8 cellular contexts compared by ENCODE assay signal in the genomic region with DNA sequence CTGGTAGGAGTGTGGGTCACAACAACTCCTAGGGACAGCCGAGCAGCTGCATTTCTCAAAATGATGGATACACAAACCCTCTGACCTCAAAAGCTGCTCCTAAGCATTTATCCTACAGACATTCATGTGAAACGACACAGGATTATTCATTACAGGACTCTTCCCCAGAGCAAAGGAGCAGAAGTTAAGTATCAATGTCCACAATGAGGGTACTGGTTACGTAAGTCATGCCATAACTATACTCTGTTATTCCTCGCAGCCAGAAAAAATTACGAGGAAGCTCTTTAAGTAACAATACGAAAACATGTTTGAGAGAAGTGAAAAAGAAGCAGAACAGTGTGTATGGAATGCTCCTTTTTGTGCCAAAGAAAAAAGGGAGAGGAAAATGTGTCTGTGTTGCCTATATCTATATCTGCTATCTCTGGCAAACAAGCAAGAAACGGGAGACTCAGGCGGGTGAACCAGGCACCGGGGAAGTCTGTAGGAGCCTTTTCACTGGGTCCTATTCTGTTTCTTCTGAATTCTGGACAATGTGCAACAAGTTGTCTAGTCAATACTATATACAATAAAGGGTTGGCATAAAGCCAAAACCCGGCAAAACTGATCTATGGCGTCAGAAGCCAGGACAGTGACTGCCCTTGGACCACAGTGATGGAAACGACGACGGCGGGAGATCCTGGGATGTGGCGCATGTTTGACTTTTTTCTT. TPM values are rescaled to one million over a fixed set of nuclear protein-coding genes. Genes with fewer than 3 reads are reported as not detected.
A peak's percentile ranks its signal among the peaks of the same experiment; 100 is the strongest.
DNase-seq lines count a peak whose midpoint lies in the region; ATAC-seq, FAIRE-seq and TF ChIP-seq lines count a peak whose summit lies in the region.

No MANE protein-coding gene starts in this region.

- peaks cover 5% of the 10 kb centered on the region for H3K36me3 Mint-ChIP-seq in activated naive CD4-positive, alpha-beta T cell treated with anti-CD3 and anti-CD28 coated beads for 36 hours (ENCODE audit: low read depth)
- H3K36me3 Mint-ChIP-seq in activated naive CD8-positive, alpha-beta T cell treated with anti-CD3 and anti-CD28 coated beads, Interleukin-2, amount 10 ng/mL, durations not matched to agents 7 days and 5 days: no peaks in the 10 kb centered on the region

- no peaks in the 10 kb centered on the region for H3K9me3 Mint-ChIP-seq in activated naive CD4-positive, alpha-beta T cell treated with anti-CD3 and anti-CD28 coated beads for 36 hours
- H3K9me3 Mint-ChIP-seq in activated naive CD8-positive, alpha-beta T cell treated with anti-CD3 and anti-CD28 coated beads, Interleukin-2, amount 10 ng/mL, durations not matched to agents 7 days and 5 days: no peaks in the 10 kb centered on the region

- FAIRE-seq in kidney (lab: Jason Lieb, UNC): no peak

- peaks cover 0 to 5% of the 10 kb centered on the region in 2 donors for H3K4me1 ChIP-seq in kidney (ENCODE audit: control insufficient read depth in 1 of 2, insufficient read depth in 1 of 2, low read depth in 1 of 2, low read length in 2 of 2)
- peaks cover 0 to 20% (median 15%) of the 10 kb centered on the region in 4 donors for H3K4me1 ChIP-seq in tibial artery

- H3K36me3 ChIP-seq in kidney (ENCODE audit: control insufficient read depth in 1 of 2, insufficient read depth in 2 of 2, low read length in 2 of 2) (no peaks in the 10 kb centered on the region), tibial artery (peaks cover 0 to 15% (median 11%) of the 10 kb centered on the region in 3 donors)

- peaks cover 20% of the 10 kb centered on the region for H3K4me1 Mint-ChIP-seq in activated naive CD4-positive, alpha-beta T cell treated with anti-CD3 and anti-CD28 coated beads for 36 hours (ENCODE audit: low read depth)
- peaks cover 15% of the 10 kb centered on the region for H3K4me1 Mint-ChIP-seq in activated naive CD8-positive, alpha-beta T cell treated with anti-CD3 and anti-CD28 coated beads, Interleukin-2, amount 10 ng/mL, durations not matched to agents 7 days and 5 days

- no peak overlapping the region for H3K27ac Mint-ChIP-seq in activated naive CD4-positive, alpha-beta T cell treated with anti-CD3 and anti-CD28 coated beads for 36 hours
- H3K27ac Mint-ChIP-seq in activated naive CD8-positive, alpha-beta T cell treated with anti-CD3 and anti-CD28 coated beads, Interleukin-2, amount 10 ng/mL, durations not matched to agents 7 days and 5 days: no peak overlapping the region

- POLR2A ChIA-PET in activated naive CD8-positive, alpha-beta T cell treated with anti-CD3 and anti-CD28 coated beads, Interleukin-2, amount 10 ng/mL, durations not matched to agents 7 days and 5 days (lab: Charles Lee): interaction anchor here (0.5 kb wide), 1 partner anchor 47 kb away, joined by 7 read pairs; no protein-coding TSS in a partner anchor

- peak overlapping the region; percentile 93 for H3K4me3 Mint-ChIP-seq in activated naive CD4-positive, alpha-beta T cell treated with anti-CD3 and anti-CD28 coated beads for 36 hours
- peak overlapping the region; percentile 94 for H3K4me3 Mint-ChIP-seq in activated naive CD8-positive, alpha-beta T cell treated with anti-CD3 and anti-CD28 coated beads, Interleukin-2, amount 10 ng/mL, durations not matched to agents 7 days and 5 days

- TF ChIP-seq CTCF in kidney (IDR thresholded peaks at IDR 0.05; ENCODE audit: borderline replicate concordance, extremely low read depth, insufficient read depth) (no peak), tibial artery (IDR thresholded peaks at IDR 0.05) (no peak)

- ATAC-seq in activated naive CD8-positive, alpha-beta T cell treated with anti-CD3 and anti-CD28 coated beads, Interleukin-2, amount 10 ng/mL, durations not matched to agents 7 days and 5 days (ENCODE audit: low read depth): no peak
- ATAC-seq in HG03196 (IDR thresholded peaks at IDR 0.05; ENCODE audit: unreplicated experiment): no peak

- no peak overlapping the region for H3K27ac ChIP-seq in kidney (ENCODE audit: low read depth in 2 of 2, low read length in 2 of 2)
- H3K27ac ChIP-seq in tibial artery: peak overlapping the region; percentile 83 to 91

- intact Hi-C loops in activated naive CD4-positive, alpha-beta T cell treated with anti-CD3 and anti-CD28 coated beads for 36 hours (cut with micrococcal nuclease): no loop called here
- intact Hi-C loops in kidney (cut with DNase I) (no loop called here), tibial artery (cut with DNase I; ENCODE audit: low total_unique reads) (no loop called here)

- H3K4me3 ChIP-seq in kidney (ENCODE audit: low read length in 2 of 2) (peak overlapping the region; percentile 87 to 94), tibial artery (peak overlapping the region; percentile 86 to 97)

- CTCF ChIA-PET in activated naive CD4-positive, alpha-beta T cell treated with anti-CD3 and anti-CD28 coated beads for 36 hours (lab: Charles Lee): interaction anchor here (1.0 to 1.2 kb wide), 2 partner anchors 44 to 205 kb away, joined by 3 to 6 read pairs; no protein-coding TSS in a partner anchor

- no peaks in the 10 kb centered on the region for H3K9me3 ChIP-seq in kidney (ENCODE audit: control insufficient read depth in 1 of 2, low read length in 2 of 2)
- no peaks in the 10 kb centered on the region for H3K9me3 ChIP-seq in tibial artery

- DNase-seq in activated naive CD4-positive, alpha-beta T cell treated with anti-CD3 and anti-CD28 coated beads for 36 hours: no peak
- DNase-seq in activated naive CD4-positive, alpha-beta T cell (lab: John Stamatoyannopoulos, UW): no peak
- no peak for DNase-seq in activated naive CD8-positive, alpha-beta T cell treated with anti-CD3 and anti-CD28 coated beads, Interleukin-2, amount 10 ng/mL, durations not matched to agents 7 days and 5 days
- DNase-seq in kidney: no peak
- no peak for DNase-seq in tibial artery
- DNase-seq in mesenteric fat pad (ENCODE audit: low spot score): no peak
- no peak for DNase-seq in GM03348 (ENCODE audit: low spot score)

- H3K27me3 Mint-ChIP-seq in activated naive CD4-positive, alpha-beta T cell treated with anti-CD3 and anti-CD28 coated beads for 36 hours (ENCODE audit: low read depth): no peaks in the 10 kb centered on the region
- peaks cover 2% of the 10 kb centered on the region for H3K27me3 Mint-ChIP-seq in activated naive CD8-positive, alpha-beta T cell treated with anti-CD3 and anti-CD28 coated beads, Interleukin-2, amount 10 ng/mL, durations not matched to agents 7 days and 5 days

- H3K27me3 ChIP-seq in tibial artery: no peaks in the 10 kb centered on the region

- peak overlapping the region in 1 of 2 donors; percentile 24 for H3K9ac ChIP-seq in kidney (ENCODE audit: low read length in 2 of 2)

RNA-seq across cellular contexts. Expression of gene ISOC2, which starts 1.3 kb away (rescaled TPM):
- 10 to 100 TPM; 18.6 to 20.5 TPM for total RNA-seq in activated naive CD4-positive, alpha-beta T cell treated with anti-CD3 and anti-CD28 coated beads for 36 hours
- total RNA-seq in activated naive CD8-positive, alpha-beta T cell treated with anti-CD3 and anti-CD28 coated beads, Interleukin-2, amount 10 ng/mL, durations not matched to agents 7 days and 5 days: 10 to 100 TPM; 13.7 to 16.8 TPM
- total RNA-seq in kidney (45.9 TPM), mesenteric fat pad (53.2 TPM)
- 326 TPM for polyA plus RNA-seq in kidney (ENCODE audit: insufficient read depth, low read depth, low replicate concordance)

RNA-seq across cellular contexts. Expression of gene C19orf85, which starts 4.4 kb away (rescaled TPM):
- total RNA-seq in activated naive CD4-positive, alpha-beta T cell treated with anti-CD3 and anti-CD28 coated beads for 36 hours: not detected
- not detected for total RNA-seq in activated naive CD8-positive, alpha-beta T cell treated with anti-CD3 and anti-CD28 coated beads, Interleukin-2, amount 10 ng/mL, durations not matched to agents 7 days and 5 days
- not detected for total RNA-seq in kidney
- polyA plus RNA-seq in kidney (ENCODE audit: insufficient read depth, low read depth, low replicate concordance): not detected
- not detected for total RNA-seq in mesenteric fat pad

RNA-seq across cellular contexts. Expression of gene ZNF628, which starts 16.3 kb away (rescaled TPM):
- total RNA-seq in activated naive CD4-positive, alpha-beta T cell treated with anti-CD3 and anti-CD28 coated beads for 36 hours: 1 to 10 TPM; 6.0 to 6.1 TPM
- 10 to 100 TPM in 1 of 2 experiments, 1 to 10 TPM in 1; 9.4 to 11.5 TPM for total RNA-seq in activated naive CD8-positive, alpha-beta T cell treated with anti-CD3 and anti-CD28 coated beads, Interleukin-2, amount 10 ng/mL, durations not matched to agents 7 days and 5 days
- total RNA-seq in kidney (12.0 TPM), mesenteric fat pad (9.7 TPM)
- 2.3 TPM for polyA plus RNA-seq in kidney (ENCODE audit: insufficient read depth, low read depth, low replicate concordance)

RNA-seq across cellular contexts. Expression of gene SHISA7, which starts 17.0 kb away (rescaled TPM):
- not detected for total RNA-seq in activated naive CD4-positive, alpha-beta T cell treated with anti-CD3 and anti-CD28 coated beads for 36 hours
- total RNA-seq in activated naive CD8-positive, alpha-beta T cell treated with anti-CD3 and anti-CD28 coated beads, Interleukin-2, amount 10 ng/mL, durations not matched to agents 7 days and 5 days: not detected
- total RNA-seq in kidney (not detected), mesenteric fat pad (not detected)
- not detected for polyA plus RNA-seq in kidney (ENCODE audit: insufficient read depth, low read depth, low replicate concordance)

RNA-seq across cellular contexts. Expression of gene NAT14, which starts 24.9 kb away (rescaled TPM):
- total RNA-seq in activated naive CD4-positive, alpha-beta T cell treated with anti-CD3 and anti-CD28 coated beads for 36 hours: 1 to 10 TPM; 7.6 to 8.0 TPM
- total RNA-seq in activated naive CD8-positive, alpha-beta T cell treated with anti-CD3 and anti-CD28 coated beads, Interleukin-2, amount 10 ng/mL, durations not matched to agents 7 days and 5 days: 10 to 100 TPM; 14.5 to 15.0 TPM
- total RNA-seq in kidney (42.6 TPM), mesenteric fat pad (7.3 TPM)
- 45.0 TPM for polyA plus RNA-seq in kidney (ENCODE audit: insufficient read depth, low read depth, low replicate concordance)

Comparison
In these comparisons a context has a peak if more than half of its experiments do, and no peak if none do; other contexts are left out.
1. H3K27ac ChIP-seq: peak in tibial artery (2 of 2); none in kidney (0 of 2).